ENCODE assay signal across 1 cellular context in genomic region chr7:75924251-75924650, GRCh38.
TF ChIP-seq lines count a peak whose summit lies in the region.

No MANE protein-coding gene starts in this region.

TF ChIP-seq in HepG2, 621 proteins besides CTCF, POLR2A, EP300 and RAD21:
- TF ChIP-seq PHF5A (CRISPR knock-in tag; IDR thresholded peaks at IDR 0.05; ENCODE audit: low read depth, unreplicated experiment) (no peak), FOXO4 (CRISPR knock-in tag; conservative IDR thresholded peaks at IDR 0.05) (no peak), MAZ (IDR thresholded peaks at IDR 0.05; ENCODE audit: borderline replicate concordance, low read depth, low read length) (no peak), MAZ (CRISPR knock-in tag; IDR thresholded peaks at IDR 0.05; ENCODE audit: low read depth) (no peak), ZNF7 (CRISPR knock-in tag; IDR thresholded peaks at IDR 0.05) (no peak), PATZ1 (CRISPR knock-in tag; IDR thresholded peaks at IDR 0.05) (no peak), ZMAT5 (CRISPR knock-in tag; IDR thresholded peaks at IDR 0.05; ENCODE audit: borderline replicate concordance, low read depth) (no peak), PTBP1 (IDR thresholded peaks at IDR 0.05; ENCODE audit: low read depth, low read length, poor library complexity, severe bottlenecking) (no peak), ZNF530 (CRISPR knock-in tag; IDR thresholded peaks at IDR 0.05; ENCODE audit: low read depth) (no peak), DZIP1 (CRISPR knock-in tag; IDR thresholded peaks at IDR 0.05) (no peak), ATM (IDR thresholded peaks at IDR 0.05; ENCODE audit: borderline replicate concordance) (no peak), HNRNPH1 (optimal IDR thresholded peaks at IDR 0.05; ENCODE audit: low read depth, low read length) (no peak), EED (CRISPR knock-in tag; IDR thresholded peaks at IDR 0.05) (no peak), ZNF260 (CRISPR knock-in tag; IDR thresholded peaks at IDR 0.05; ENCODE audit: borderline replicate concordance, low read depth) (no peak), NCOA1 (CRISPR knock-in tag; IDR thresholded peaks at IDR 0.05) (no peak), PCBP1 (IDR thresholded peaks at IDR 0.05; ENCODE audit: borderline replicate concordance, low read depth, low read length) (no peak), CREBL2 (CRISPR knock-in tag; IDR thresholded peaks at IDR 0.05; ENCODE audit: borderline replicate concordance) (no peak)
